12 cellular contexts compared by ENCODE assay signal in genomic region chr4:108045687-108046024, GRCh38. TPM values are rescaled to one million over a fixed set of nuclear protein-coding genes. Genes with fewer than 3 reads are reported as not detected.
DNase-seq lines count a peak whose midpoint lies in the region; ATAC-seq and TF ChIP-seq lines count a peak whose summit lies in the region.
"Had no signal": no experiment of that assay in that cellular context is flagged by ENCODE, and none has a peak within 500 bp of the region (broad histone marks: within the 10 kb centered on the region; RNA-seq: fewer than 3 reads in every experiment).

No MANE protein-coding gene starts in this region.

- TF ChIP-seq CTCF in prostate gland (IDR thresholded peaks at IDR 0.05) (no peak), GM23338 (conservative IDR thresholded peaks at IDR 0.05; ENCODE audit: low read depth in 2 of 2) (no peak)

- in situ Hi-C loops in G401 (cut with HindIII; ENCODE audit: low sequenced_read_pairs): no loop called here

- no peaks in the 10 kb centered on the region for H3K27me3 Mint-ChIP-seq in activated CD4-positive, alpha-beta T cell treated with anti-CD3 and anti-CD28 coated beads, Interleukin-2, amount 10 ng/mL, durations not matched to agents 7 days and 5 days
- H3K27me3 Mint-ChIP-seq in GM23338 (ENCODE audit: insufficient read depth, low read depth, poor library complexity): peaks cover 3% of the 10 kb centered on the region

- H3K4me1 Mint-ChIP-seq in activated CD4-positive, alpha-beta T cell treated with anti-CD3 and anti-CD28 coated beads, Interleukin-2, amount 10 ng/mL, durations not matched to agents 7 days and 5 days: peaks cover 62% of the 10 kb centered on the region
- H3K4me1 Mint-ChIP-seq in GM23338: peaks cover 13% of the 10 kb centered on the region

- H3K79me2 ChIP-seq in GM23338 (replicated peaks; ENCODE audit: insufficient read depth): no peaks in the 10 kb centered on the region

- H3K4me1 ChIP-seq in prostate gland (replicated peaks) (no peaks in the 10 kb centered on the region), GM23338 (ENCODE audit: insufficient read depth) (peaks cover 7% of the 10 kb centered on the region; the same call in 1 of the 2 replicates)
- H3K4me1 ChIP-seq: Peyer's patch had no signal

- H4K20me1 ChIP-seq in GM23338 (replicated peaks; ENCODE audit: insufficient read depth): no peaks in the 10 kb centered on the region

- no peak overlapping the region for H3K4me2 ChIP-seq in GM23338

- no peak overlapping the region for H3K27ac ChIP-seq in prostate gland
- H3K27ac ChIP-seq in GM23338 (ENCODE audit: low read depth): no peak overlapping the region
- H3K27ac ChIP-seq: ascending aorta, esophagus squamous epithelium, Peyer's patch had no signal

- H3K4me3 Mint-ChIP-seq in activated CD4-positive, alpha-beta T cell treated with anti-CD3 and anti-CD28 coated beads, Interleukin-2, amount 10 ng/mL, durations not matched to agents 7 days and 5 days: no peak overlapping the region
- no peak overlapping the region for H3K4me3 Mint-ChIP-seq in GM23338

- no peak for TF ChIP-seq POLR2A in prostate gland (IDR thresholded peaks at IDR 0.05)

- no peaks in the 10 kb centered on the region for H3K9me2 ChIP-seq in GM23338 (ENCODE audit: insufficient read depth)

- no peak overlapping the region for H2AFZ ChIP-seq in GM23338

- ATAC-seq in GM23338: no peak

- DNase-seq in activated CD4-positive, alpha-beta T cell treated with anti-CD3 and anti-CD28 coated beads for 48 hours: peak; percentile 50
- no peak for DNase-seq in activated CD4-positive, alpha-beta T cell treated with anti-CD3 and anti-CD28 coated beads, Interleukin-2, amount 10 ng/mL, durations not matched to agents 7 days and 5 days
- DNase-seq in RPMI8226: peak; percentile 5
- peak; percentile 70 for DNase-seq in fibroblast of peridontal ligament (ENCODE audit: extremely low read depth)
- DNase-seq in prostate gland (ENCODE audit: low spot score): peak; percentile 48
- no peak for DNase-seq in GM23338 (ENCODE audit: low spot score)
- DNase-seq in G401 (ENCODE audit: low spot score): no peak
- no peak for DNase-seq in NK-92 treated with Interleukin-12 subunit alpha and Interleukin-12 subunit beta, amount 100 ng/mL, for 24 hours (lab: John Stamatoyannopoulos, UW)
- DNase-seq: esophagus squamous epithelium, NCI-H1048, Peyer's patch had no signal

- no peaks in the 10 kb centered on the region for H3K27me3 ChIP-seq in prostate gland (replicated peaks; ENCODE audit: insufficient read depth)
- H3K27me3 ChIP-seq in GM23338 (ENCODE audit: insufficient read depth): no peaks in the 10 kb centered on the region
- H3K27me3 ChIP-seq: ascending aorta, esophagus squamous epithelium, Peyer's patch had no signal

- H3K9me3 ChIP-seq in prostate gland: no peaks in the 10 kb centered on the region
- H3K9me3 ChIP-seq: ascending aorta, esophagus squamous epithelium, Peyer's patch had no signal

- CTCF ChIA-PET in activated CD4-positive, alpha-beta T cell treated with anti-CD3 and anti-CD28 coated beads, Interleukin-2, amount 10 ng/mL, durations not matched to agents 7 days and 5 days (lab: Charles Lee): interaction anchor here (0.9 to 2.6 kb wide), 2 partner anchors 11 to 16 kb away, joined by 3 to 7 read pairs; no protein-coding TSS in a partner anchor

- H3K36me3 Mint-ChIP-seq in activated CD4-positive, alpha-beta T cell treated with anti-CD3 and anti-CD28 coated beads, Interleukin-2, amount 10 ng/mL, durations not matched to agents 7 days and 5 days (ENCODE audit: low read depth): peaks cover 49% of the 10 kb centered on the region
- no peaks in the 10 kb centered on the region for H3K36me3 Mint-ChIP-seq in GM23338 (ENCODE audit: low read depth)

- intact Hi-C loops in prostate gland (cut with DNase I): no loop called here

- no peaks in the 10 kb centered on the region for H3K36me3 ChIP-seq in prostate gland
- no peaks in the 10 kb centered on the region for H3K36me3 ChIP-seq in GM23338 (ENCODE audit: insufficient read depth)
- H3K36me3 ChIP-seq: ascending aorta, esophagus squamous epithelium, Peyer's patch had no signal

- POLR2A ChIA-PET in activated CD4-positive, alpha-beta T cell treated with anti-CD3 and anti-CD28 coated beads, Interleukin-2, amount 10 ng/mL, durations not matched to agents 7 days and 5 days (lab: Charles Lee): no interaction called here

- no peaks in the 10 kb centered on the region for H3F3A ChIP-seq in GM23338 (replicated peaks; ENCODE audit: low read depth)

- H3K4me3 ChIP-seq in prostate gland (no peak overlapping the region), GM23338 (no peak overlapping the region)
- H3K4me3 ChIP-seq: ascending aorta, esophagus squamous epithelium, Peyer's patch had no signal

- WGBS in prostate gland: 10% methylated on average over 3 of the region's 3 CpGs

- H3K27ac Mint-ChIP-seq in activated CD4-positive, alpha-beta T cell treated with anti-CD3 and anti-CD28 coated beads, Interleukin-2, amount 10 ng/mL, durations not matched to agents 7 days and 5 days: no peak overlapping the region
- no peak overlapping the region for H3K27ac Mint-ChIP-seq in GM23338

- H3K9me3 Mint-ChIP-seq in activated CD4-positive, alpha-beta T cell treated with anti-CD3 and anti-CD28 coated beads, Interleukin-2, amount 10 ng/mL, durations not matched to agents 7 days and 5 days: peaks cover 2% of the 10 kb centered on the region
- H3K9me3 Mint-ChIP-seq in GM23338: no peaks in the 10 kb centered on the region

TF ChIP-seq in GM23338, 12 proteins besides CTCF, POLR2A, EP300 and RAD21 (continues in another document):
- TF ChIP-seq ZNF462 (CRISPR knock-in tag; IDR thresholded peaks at IDR 0.05) (no peak), POLR2AphosphoS5 (IDR thresholded peaks at IDR 0.05; ENCODE audit: low read depth) (no peak)

RNA-seq across cellular contexts. Expression of gene HADH, which starts 56.0 kb away (rescaled TPM):
- 10 to 100 TPM; 68.1 to 73.1 TPM for total RNA-seq in activated CD4-positive, alpha-beta T cell treated with anti-CD3 and anti-CD28 coated beads, Interleukin-2, amount 10 ng/mL, durations not matched to agents 7 days and 5 days
- 10 to 100 TPM; 69.0 to 75.2 TPM for total RNA-seq in prostate gland
- 37.7 and 39.1 TPM in 2 replicates for total RNA-seq in GM23338 (2014; rRNA removed; shearing (Covaris generic))
- 37.9 and 39.2 TPM in 2 replicates for polyA plus RNA-seq in GM23338 (2016; fragmentation: Nextera tagmentation; extraction: Ambion mirVana)
- 56.0 and 61.8 TPM in 2 replicates for total RNA-seq in G401 (2014; rRNA removed; shearing (Covaris generic))

Comparison
In these comparisons a context has a peak if more than half of its experiments do, and no peak if none do; other contexts are left out.
1. DNase-seq: peak in activated CD4-positive, alpha-beta T cell treated with anti-CD3 and anti-CD28 coated beads for 48 hours (single experiment), RPMI8226 (single experiment), fibroblast of peridontal ligament (single experiment) and prostate gland (single experiment); none in activated CD4-positive, alpha-beta T cell treated with anti-CD3 and anti-CD28 coated beads, Interleukin-2, amount 10 ng/mL, durations not matched to agents 7 days and 5 days (single experiment), GM23338 (single experiment), G401 (single experiment) and NK-92 treated with Interleukin-12 subunit alpha and Interleukin-12 subunit beta, amount 100 ng/mL, for 24 hours (single experiment).